ENCODE assay signal across 8 cellular contexts in the genomic region with DNA sequence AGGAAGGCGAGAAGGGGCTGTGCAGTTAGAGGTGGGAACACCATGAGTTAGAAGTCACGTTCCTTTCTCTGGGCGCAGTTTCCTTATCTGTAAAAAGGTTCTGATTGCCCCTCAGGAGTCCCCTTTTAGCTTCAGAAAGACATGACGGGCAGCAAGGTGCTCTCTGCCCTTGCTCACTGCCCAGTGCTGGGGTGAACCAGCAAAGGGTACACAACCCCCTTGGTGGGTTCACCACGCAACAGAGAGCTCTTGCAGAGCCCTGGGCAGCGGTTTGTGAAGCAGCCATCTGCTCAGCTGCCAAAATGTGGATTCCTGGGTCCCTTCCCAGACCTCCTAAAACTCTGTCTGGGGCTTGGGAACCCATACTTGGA. TPM values are rescaled to one million over a fixed set of nuclear protein-coding genes. Genes with fewer than 3 reads are reported as not detected.
DNase-seq lines count a peak whose midpoint lies in the region; ATAC-seq and TF ChIP-seq lines count a peak whose summit lies in the region.

No MANE protein-coding gene starts in this region.

- H3K4me1 ChIP-seq in OCI-LY1 (ENCODE audit: insufficient read depth, low read length, severe bottlenecking) = peaks cover 63% of the 10 kb centered on the region

- no peak for TF ChIP-seq CTCF in Calu3 (IDR thresholded peaks at IDR 0.05; ENCODE audit: unreplicated experiment)
- TF ChIP-seq CTCF in OCI-LY1 (IDR thresholded peaks at IDR 0.05; ENCODE audit: low read length) = no peak
- TF ChIP-seq CTCF in osteocyte (IDR thresholded peaks at IDR 0.05) = no peak

- H3K4me1 Mint-ChIP-seq in Calu3 (ENCODE audit: low read depth, unreplicated experiment) = peaks cover 14% of the 10 kb centered on the region
- H3K4me1 Mint-ChIP-seq in osteocyte (ENCODE audit: unreplicated experiment) = peaks cover 44% of the 10 kb centered on the region

- H3K9me3 ChIP-seq in OCI-LY1 (ENCODE audit: low read length) = no peaks in the 10 kb centered on the region

- H3K27ac ChIP-seq in OCI-LY1 (ENCODE audit: low read depth, low read length, poor library complexity, severe bottlenecking) (peak overlapping the region; percentile 93), epithelial cell of prostate (peak overlapping the region; percentile 47)

- H3K27me3 Mint-ChIP-seq in Calu3 (ENCODE audit: unreplicated experiment) (no peaks in the 10 kb centered on the region), osteocyte (ENCODE audit: unreplicated experiment) (peaks cover 4% of the 10 kb centered on the region)

- H3K36me3 Mint-ChIP-seq in Calu3 (ENCODE audit: insufficient read depth, unreplicated experiment) = peaks cover 18% of the 10 kb centered on the region
- no peaks in the 10 kb centered on the region for H3K36me3 Mint-ChIP-seq in osteocyte (ENCODE audit: unreplicated experiment)

- H3K9me2 ChIP-seq in OCI-LY1 (ENCODE audit: low read depth, low read length) = no peaks in the 10 kb centered on the region

- H3K27me3 ChIP-seq in OCI-LY1 (ENCODE audit: insufficient read depth, low read length) = no peaks in the 10 kb centered on the region

- no peaks in the 10 kb centered on the region for H3K79me2 ChIP-seq in OCI-LY1 (ENCODE audit: insufficient read depth, low read length)

- no TSS peak for BruUV-seq in Calu3 (replicated peaks; lab: Mats Ljungman, UMichigan)

- intact Hi-C loops in Calu3 (cut with micrococcal nuclease; ENCODE audit: unreplicated experiment) = no loop called here
- intact Hi-C loops in head of caudate nucleus (cut with DNase I) = no loop called here

- H3K9ac ChIP-seq in OCI-LY1 (ENCODE audit: low read length) = peak overlapping the region; percentile 94

- H3K4me3 ChIP-seq in OCI-LY1 (ENCODE audit: low read depth, low read length, poor library complexity, severe bottlenecking) = peak overlapping the region; percentile 76

- H3K27ac Mint-ChIP-seq in Calu3 (ENCODE audit: unreplicated experiment) = no peak overlapping the region
- peak overlapping the region; percentile 76 for H3K27ac Mint-ChIP-seq in osteocyte (ENCODE audit: unreplicated experiment)

- DNase-seq in Calu3 (no peak), epithelial cell of prostate (ENCODE audit: low read depth, low spot score) (no peak), osteocyte (ENCODE audit: extremely low spot score, unreplicated experiment) (no peak), head of caudate nucleus (no peak)

- H3K4me2 ChIP-seq in OCI-LY1 (ENCODE audit: low read length) = peak overlapping the region; percentile 77

- H3F3A ChIP-seq in OCI-LY1 (ENCODE audit: insufficient read depth, low read length) = 0 out of 2 replicates have a peak, but pooled peaks cover 3% of the 10 kb centered on the region

- H4K20me1 ChIP-seq in OCI-LY1 (ENCODE audit: insufficient read depth, low read length) = no peaks in the 10 kb centered on the region

- H3K9me3 Mint-ChIP-seq in Calu3 (ENCODE audit: low read depth, unreplicated experiment) (no peaks in the 10 kb centered on the region), osteocyte (ENCODE audit: unreplicated experiment) (no peaks in the 10 kb centered on the region)

- H2AFZ ChIP-seq in OCI-LY1 (ENCODE audit: low read length) = no peak overlapping the region

- CTCF ChIA-PET in Calu3 (lab: Charles Lee) = interaction anchor here (0.6 kb wide), 1 partner anchor 321 kb away, joined by 3 read pairs; no protein-coding TSS in a partner anchor

- ATAC-seq in HG03439 (IDR thresholded peaks at IDR 0.05; ENCODE audit: unreplicated experiment) (no peak), GM19397 (IDR thresholded peaks at IDR 0.05; ENCODE audit: unreplicated experiment) (no peak), HG02759 (IDR thresholded peaks at IDR 0.05; ENCODE audit: unreplicated experiment) (no peak)

- H3K4me3 Mint-ChIP-seq in Calu3 (ENCODE audit: low read depth, unreplicated experiment) = peak overlapping the region; percentile 60
- peak overlapping the region; percentile 79 for H3K4me3 Mint-ChIP-seq in osteocyte (ENCODE audit: unreplicated experiment)

- peaks cover 9% of the 10 kb centered on the region; the same call in 1 of the 2 replicates for H3K36me3 ChIP-seq in OCI-LY1 (ENCODE audit: insufficient read depth, low read length)

RNA-seq across cellular contexts. Expression of gene GCHFR, which starts 0.9 kb away (rescaled TPM):
- 5.6 and 11.6 TPM in 2 replicates for total RNA-seq in Calu3 (2022)
- 3.8 and 5.1 TPM in 2 replicates for total RNA-seq in osteocyte

RNA-seq across cellular contexts. Expression of gene C15orf62, which starts 5.0 kb away (rescaled TPM):
- total RNA-seq in Calu3 (2022) (0.56 and 0.64 TPM in 2 replicates), osteocyte (not detected in 2 replicates)

RNA-seq across cellular contexts. Expression of gene RMDN3, which starts 9.7 kb away (rescaled TPM):
- total RNA-seq in Calu3 (2022) = 23.5 and 25.5 TPM in 2 replicates
- 30.2 and 35.6 TPM in 2 replicates for total RNA-seq in osteocyte

RNA-seq across cellular contexts. Expression of gene ZFYVE19, which starts 42.1 kb away (rescaled TPM):
- total RNA-seq in Calu3 (2022) = 13.9 and 14.9 TPM in 2 replicates
- 21.1 and 23.6 TPM in 2 replicates for total RNA-seq in osteocyte

RNA-seq across cellular contexts. Expression of gene DNAJC17, which starts 42.5 kb away (rescaled TPM):
- total RNA-seq in Calu3 (2022) = 15.2 and 17.4 TPM in 2 replicates
- 38.1 and 39.8 TPM in 2 replicates for total RNA-seq in osteocyte
